ENCODE assay signal across 22 cellular contexts in the genomic region with DNA sequence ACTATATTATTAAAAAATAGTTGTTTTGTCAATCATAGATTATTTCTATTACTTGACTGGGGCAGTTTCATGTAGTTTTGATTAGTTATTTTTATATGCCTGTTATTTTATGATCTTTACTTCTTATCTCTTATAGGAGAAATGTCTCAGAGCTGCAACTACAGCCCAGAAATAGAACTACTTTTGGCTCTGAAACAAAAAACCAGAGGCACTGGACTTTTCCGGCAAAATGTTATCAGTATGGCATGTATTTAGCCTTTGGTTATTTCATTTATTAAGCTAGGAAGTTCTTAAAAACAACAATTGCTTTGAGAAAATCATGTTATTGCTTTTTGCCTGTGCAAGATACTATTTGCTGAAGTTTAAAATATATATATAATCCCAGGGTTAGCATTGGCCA.
"Had no signal": no experiment of that assay in that cellular context is flagged by ENCODE, and none has a peak within 500 bp of the region (broad histone marks: within the 10 kb centered on the region; RNA-seq: fewer than 3 reads in every experiment).

No MANE protein-coding gene starts in this region.

- H3K27ac ChIP-seq: lower lobe of right lung, pancreas, right lobe of liver, spleen had no signal

- DNase-seq: effector memory CD8-positive, alpha-beta T cell; erythroblast; heart right ventricle; hypothalamus; kidney glomerular epithelial cell; lower lobe of right lung; midbrain; occipital lobe; pancreas; right lobe of liver; spleen; stimulated activated CD4-positive, alpha-beta T cell treated with anti-CD3 and anti-CD28 coated beads, Interleukin-15, amount 100 ng/mL, for 24 hours; stimulated activated CD4-positive, alpha-beta T cell treated with anti-CD3 and anti-CD28 coated beads, Interleukin-1b, Interleukin-23, amount 100 ng/mL, for 48 hours; stimulated activated CD4-positive, alpha-beta T cell treated with anti-CD3 and anti-CD28 coated beads, Interleukin-4, amount 100 ng/mL, for 4 hours; stimulated activated naive B cell treated with anti-CD40 and anti-IgM and Interleukin-4, amounts not matched to agents 10 μg/mL and 1 μg/mL and 100 μg/mL, for 72 hours; stimulated activated naive CD8-positive, alpha-beta T cell treated with anti-CD3 and anti-CD28 coated beads, Interleukin-15, amount 100 ng/mL, for 72 hours had no signal

- H3K4me3 ChIP-seq: heart right ventricle, lower lobe of right lung, pancreas, right lobe of liver, spleen had no signal

- H3K27me3 Mint-ChIP-seq: central memory CD8-positive, alpha-beta T cell; effector memory CD8-positive, alpha-beta T cell; memory B cell; natural killer cell treated with Interleukin-12 subunit alpha and Interleukin-12 subunit beta and Interleukin-15 and Interleukin-18, amount 100 ng/mL, for 72 hours; progenitor cell of endocrine pancreas; stimulated activated naive CD8-positive, alpha-beta T cell treated with anti-CD3 and anti-CD28 coated beads, Interleukin-15, amount 100 ng/mL, for 72 hours; type B pancreatic cell had no signal

- H3K9me3 Mint-ChIP-seq: natural killer cell treated with Interleukin-12 subunit alpha and Interleukin-12 subunit beta and Interleukin-15 and Interleukin-18, amount 100 ng/mL, for 72 hours; stimulated activated naive B cell treated with anti-CD40 and anti-IgM and Interleukin-4, amounts not matched to agents 10 μg/mL and 1 μg/mL and 100 μg/mL, for 72 hours; stimulated activated naive CD8-positive, alpha-beta T cell treated with anti-CD3 and anti-CD28 coated beads, Interleukin-15, amount 100 ng/mL, for 72 hours had no signal

- H3K36me3 Mint-ChIP-seq: memory B cell; natural killer cell treated with Interleukin-12 subunit alpha and Interleukin-12 subunit beta and Interleukin-15 and Interleukin-18, amount 100 ng/mL, for 72 hours; stimulated activated naive B cell treated with anti-CD40 and anti-IgM and Interleukin-4, amounts not matched to agents 10 μg/mL and 1 μg/mL and 100 μg/mL, for 72 hours; type B pancreatic cell had no signal

- H3K36me3 ChIP-seq: heart right ventricle, lower lobe of right lung, pancreas, right lobe of liver, spleen had no signal

- H3K4me1 Mint-ChIP-seq: central memory CD8-positive, alpha-beta T cell; memory B cell; stimulated activated naive B cell treated with anti-CD40 and anti-IgM and Interleukin-4, amounts not matched to agents 10 μg/mL and 1 μg/mL and 100 μg/mL, for 72 hours; stimulated activated naive CD8-positive, alpha-beta T cell treated with anti-CD3 and anti-CD28 coated beads, Interleukin-15, amount 100 ng/mL, for 72 hours had no signal

- H3K4me1 ChIP-seq: lower lobe of right lung, pancreas, right lobe of liver, spleen had no signal

- H3K9me3 ChIP-seq: heart right ventricle, lower lobe of right lung, pancreas, right lobe of liver, spleen had no signal

- H3K27me3 ChIP-seq: heart right ventricle, pancreas, right lobe of liver, spleen had no signal

- H3K27ac Mint-ChIP-seq: effector memory CD8-positive, alpha-beta T cell; memory B cell; natural killer cell treated with Interleukin-12 subunit alpha and Interleukin-12 subunit beta and Interleukin-15 and Interleukin-18, amount 100 ng/mL, for 72 hours; progenitor cell of endocrine pancreas; stimulated activated naive B cell treated with anti-CD40 and anti-IgM and Interleukin-4, amounts not matched to agents 10 μg/mL and 1 μg/mL and 100 μg/mL, for 72 hours; stimulated activated naive CD8-positive, alpha-beta T cell treated with anti-CD3 and anti-CD28 coated beads, Interleukin-15, amount 100 ng/mL, for 72 hours; type B pancreatic cell had no signal

- ATAC-seq: effector memory CD8-positive, alpha-beta T cell; left lobe of liver; lower lobe of right lung; natural killer cell treated with Interleukin-12 subunit alpha and Interleukin-12 subunit beta and Interleukin-15 and Interleukin-18, amount 100 ng/mL, for 72 hours; pancreas; right lobe of liver; stimulated activated naive B cell treated with anti-CD40 and anti-IgM and Interleukin-4, amounts not matched to agents 10 μg/mL and 1 μg/mL and 100 μg/mL, for 72 hours; stimulated activated naive CD8-positive, alpha-beta T cell treated with anti-CD3 and anti-CD28 coated beads, Interleukin-15, amount 100 ng/mL, for 72 hours had no signal

- H3K4me3 Mint-ChIP-seq: central memory CD8-positive, alpha-beta T cell; effector memory CD8-positive, alpha-beta T cell; memory B cell; natural killer cell treated with Interleukin-12 subunit alpha and Interleukin-12 subunit beta and Interleukin-15 and Interleukin-18, amount 100 ng/mL, for 72 hours; stimulated activated naive B cell treated with anti-CD40 and anti-IgM and Interleukin-4, amounts not matched to agents 10 μg/mL and 1 μg/mL and 100 μg/mL, for 72 hours; stimulated activated naive CD8-positive, alpha-beta T cell treated with anti-CD3 and anti-CD28 coated beads, Interleukin-15, amount 100 ng/mL, for 72 hours; type B pancreatic cell had no signal
